Comparison of ENCODE assay signal across 9 cellular contexts in the genomic region with DNA sequence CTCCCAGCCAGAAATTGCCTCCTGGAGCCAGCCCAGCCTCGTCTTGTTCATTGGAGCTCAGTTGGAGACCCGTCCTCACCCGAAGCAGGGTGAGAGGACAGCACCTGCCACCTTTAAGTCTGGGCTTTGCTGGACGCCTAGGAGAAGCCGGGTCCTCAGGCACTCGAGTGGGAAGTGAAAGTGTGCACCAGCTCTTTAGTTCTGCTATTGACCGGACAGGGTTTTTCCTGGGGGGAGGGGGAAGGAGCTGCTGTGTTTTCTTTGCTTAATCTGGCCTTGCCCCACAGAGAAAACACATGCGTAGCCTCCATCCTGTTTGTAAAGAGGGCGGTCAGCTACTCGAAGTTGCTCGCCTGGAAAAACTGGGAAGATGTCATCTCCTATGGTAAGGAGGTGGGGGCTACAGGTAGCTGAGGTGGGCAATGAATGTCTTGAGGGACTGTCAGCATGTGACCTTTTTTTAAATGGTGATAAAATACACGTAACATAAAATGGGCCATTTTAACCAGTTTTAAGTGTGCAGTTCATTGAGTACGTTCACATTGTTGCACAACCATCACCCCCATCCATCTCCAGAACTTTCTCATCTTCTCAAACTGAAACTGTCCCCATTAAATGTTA. TPM values are rescaled to one million over a fixed set of nuclear protein-coding genes. Genes with fewer than 3 reads are reported as not detected.
DNase-seq lines count a peak whose midpoint lies in the region; ATAC-seq, FAIRE-seq and TF ChIP-seq lines count a peak whose summit lies in the region.
"Had no signal": no experiment of that assay in that cellular context is flagged by ENCODE, and none has a peak within 500 bp of the region (broad histone marks: within the 10 kb centered on the region; RNA-seq: fewer than 3 reads in every experiment).

No MANE protein-coding gene starts in this region.

- H3K9me3 ChIP-seq in upper lobe of right lung, result no peaks in the 10 kb centered on the region

- peaks cover 57% of the 10 kb centered on the region for H3K4me1 Mint-ChIP-seq in HFFc6 (ENCODE audit: low read depth)

- TF ChIP-seq CTCF in upper lobe of right lung (IDR thresholded peaks at IDR 0.05) (no peak), HFFc6 (IDR thresholded peaks at IDR 0.05) (no peak)

- H3K9me3 Mint-ChIP-seq in HFFc6, result no peaks in the 10 kb centered on the region

- peak; percentile 58 for ATAC-seq in GM21786 (IDR thresholded peaks at IDR 0.05; ENCODE audit: unreplicated experiment)
- peak; percentile 65 for ATAC-seq in left ventricle myocardium superior
- ATAC-seq in upper lobe of right lung, result peak; percentile 81

- H3K27ac ChIP-seq in upper lobe of right lung, result peak overlapping the region; percentile 76

- peak; percentile 41; the same call in 1 of the 2 replicates for TF ChIP-seq POLR2A in GM12891 (IDR thresholded peaks at IDR 0.05; ENCODE audit: low read depth, low read length)

- H3K36me3 ChIP-seq in upper lobe of right lung, result no peaks in the 10 kb centered on the region

- no peak overlapping the region for H3K27ac Mint-ChIP-seq in HFFc6

- no peak overlapping the region for H3K4me3 ChIP-seq in upper lobe of right lung

- no peaks in the 10 kb centered on the region for H3K27me3 ChIP-seq in upper lobe of right lung

- intact Hi-C loops in left ventricle myocardium superior (cut with micrococcal nuclease), result no loop called here
- intact Hi-C loops in upper lobe of right lung (cut with DNase I), result no loop called here

- no peak overlapping the region for H3K4me3 Mint-ChIP-seq in HFFc6

- peaks cover 1% of the 10 kb centered on the region; the same call in 1 of the 2 replicates for H3K27me3 Mint-ChIP-seq in HFFc6 (ENCODE audit: insufficient read depth)

- peaks cover 28% of the 10 kb centered on the region for H3K36me3 Mint-ChIP-seq in HFFc6 (ENCODE audit: low read depth)

- DNase-seq in GM12891 (ENCODE audit: insufficient read length, low spot score), result no peak
- DNase-seq in NOMO-1 treated with dmso at 0.1 percent for 144 hours (lab: John Stamatoyannopoulos, UW; ENCODE audit: unreplicated experiment), result peak; percentile 88
- no peak for DNase-seq in left ventricle myocardium superior
- no peak for DNase-seq in upper lobe of right lung
- DNase-seq in NCI-H2107 treated with DMSO at 0.1 percent for 48 hours (lab: John Stamatoyannopoulos, UW; ENCODE audit: unreplicated experiment), result no peak
- DNase-seq in HFFc6, result no peak
- no peak for DNase-seq in NCI-H146 (lab: John Stamatoyannopoulos, UW)

- peaks cover 79% of the 10 kb centered on the region for H3K4me1 ChIP-seq in upper lobe of right lung

- FAIRE-seq in GM12891 (lab: Jason Lieb, UNC), result peak; percentile 91
- FAIRE-seq: bronchial epithelial cell had no signal

TF ChIP-seq in GM12891, 5 proteins besides CTCF, POLR2A, EP300 and RAD21:
- TF ChIP-seq PAX5 (IDR thresholded peaks at IDR 0.05; ENCODE audit: insufficient read depth, low read length, severe bottlenecking), result no peak
- peak; percentile 73; the same call in 1 of the 2 replicates for TF ChIP-seq POU2F2 (IDR thresholded peaks at IDR 0.05; ENCODE audit: low read depth, low read length)
- TF ChIP-seq SPI1 (IDR thresholded peaks at IDR 0.05; ENCODE audit: low read depth, low read length), result peak; percentile 96
- TF ChIP-seq TAF1 (IDR thresholded peaks at IDR 0.05; ENCODE audit: low read depth, low read length), result 0 out of 2 replicates have a peak, but pooled peaks have one; percentile 34
- TF ChIP-seq POLR2AphosphoS5 (IDR thresholded peaks at IDR 0.05; ENCODE audit: low read depth, low read length), result 0 out of 2 replicates have a peak, but pooled peaks have one; percentile 51

RNA-seq across cellular contexts. Expression of a gene that starts 34.4 kb away (rescaled TPM):
- 15.3 TPM for polyA plus RNA-seq in GM12891 (2012; ENCODE audit: low read depth, missing spikeins)
- total RNA-seq in left ventricle myocardium superior, result 9.7 TPM
- 73.8 TPM for total RNA-seq in upper lobe of right lung
- 10 to 100 TPM; 35.9 to 48.0 (median 43.5) TPM for total RNA-seq in HFFc6 (2021; fragmentation: NEBNext Ultra II Directional; extraction: Animal tissue kit (Norgen Biotek cat#: 25700))
